ENCODE assay signal across 8 cellular contexts in genomic region chr3:50327943-50328691, GRCh38. TPM values are rescaled to one million over a fixed set of nuclear protein-coding genes. Genes with fewer than 3 reads are reported as not detected.
DNase-seq lines count a peak whose midpoint lies in the region; ATAC-seq and TF ChIP-seq lines count a peak whose summit lies in the region.

Gene TUSC2, minus strand, starts transcription at chr3:50328223. Its CDS starts 124 bp downstream, at chr3:50328099.

- ATAC-seq in GM21515 (IDR thresholded peaks at IDR 0.05; ENCODE audit: unreplicated experiment): peak; percentile 72

- DNase-seq in D341Med (ENCODE audit: low spot score): peak; percentile 97
- DNase-seq in HuH-7 (ENCODE audit: low spot score): peak; percentile 98
- DNase-seq in OCI-M1 (lab: John Stamatoyannopoulos, UW): peak; percentile 96
- peak; percentile 92 for DNase-seq in activated T-cell treated with anti-CD3 and anti-CD28 coated beads for 24 hours (ENCODE audit: low read depth)
- DNase-seq in epithelial cell of esophagus (ENCODE audit: low read depth): peak; percentile 99
- peak; percentile 98 for DNase-seq in mucosa of gallbladder (ENCODE audit: low spot score)
- DNase-seq in stimulated activated CD8-positive, alpha-beta memory T cell treated with anti-CD3 and anti-CD28 coated beads, Interleukin-4, amount 100 ng/mL, for 4 hours (ENCODE audit: low read depth in 2 of 2, low spot score in 1 of 2): peak; percentile 89 to 90

- peak within 1 kb of the TSS; percentile 78 for H3K4me3 ChIP-seq in epithelial cell of esophagus (ENCODE audit: low read length)

- TF ChIP-seq CTCF in epithelial cell of esophagus (IDR thresholded peaks at IDR 0.05; ENCODE audit: insufficient read depth, low read depth, low read length, missing control alignments): no peak

RNA-seq across cellular contexts. Expression of gene TUSC2, which starts in this region (rescaled TPM):
- total RNA-seq in mucosa of gallbladder: 42.5 TPM

Comparison
In these comparisons a context has a peak if more than half of its experiments do, and no peak if none do; other contexts are left out.
1. Peak in every context shown above with its lines: DNase-seq, ATAC-seq and H3K4me3 ChIP-seq.